11 cellular contexts compared by ENCODE assay signal in genomic region chr9:129485140-129485758, GRCh38.
DNase-seq lines count a peak whose midpoint lies in the region; ATAC-seq and TF ChIP-seq lines count a peak whose summit lies in the region.
"Had no signal": no experiment of that assay in that cellular context is flagged by ENCODE, and none has a peak within 500 bp of the region (broad histone marks: within the 10 kb centered on the region; RNA-seq: fewer than 3 reads in every experiment).

No MANE protein-coding gene starts in this region.

- no peak for TF ChIP-seq POLR2A in Peyer's patch (IDR thresholded peaks at IDR 0.05)

- H3K4me1 Mint-ChIP-seq in CD14-positive monocyte: peaks cover 49% of the 10 kb centered on the region

- TF ChIP-seq CTCF in CD14-positive monocyte (IDR thresholded peaks at IDR 0.05) (no peak), Peyer's patch (IDR thresholded peaks at IDR 0.05) (no peak), GM20000 (IDR thresholded peaks at IDR 0.05; ENCODE audit: extremely low read depth, missing control alignments) (no peak), omental fat pad (IDR thresholded peaks at IDR 0.05) (no peak)

- intact Hi-C loops in CD14-positive monocyte (cut with micrococcal nuclease) (loop anchor here in 1 of 2 donors (5.0 kb wide), 1 partner anchor 73 kb away; no protein-coding TSS in a partner anchor), posterior vena cava (cut with DNase I) (no loop called here)

- peaks cover 6 to 53% (median 26%) of the 10 kb centered on the region in 4 donors for H3K4me1 ChIP-seq in Peyer's patch

- peaks cover 5 to 9% of the 10 kb centered on the region in 2 donors for H3K36me3 Mint-ChIP-seq in CD14-positive monocyte

- H3K27me3 Mint-ChIP-seq in CD14-positive monocyte (ENCODE audit: low read depth in 3 of 3): peaks cover 6 to 17% (median 9%) of the 10 kb centered on the region in 3 donors

- H3K27ac ChIP-seq in Peyer's patch (peak overlapping the region; percentile 34 to 98 (median 90)), epithelial cell of prostate (peak overlapping the region; percentile 92)

- no peaks in the 10 kb centered on the region for H3K9me3 ChIP-seq in Peyer's patch

- H3K27ac Mint-ChIP-seq in CD14-positive monocyte: peak overlapping the region in 5 of 7 donors; percentile 1 to 100 (median 54)

- DNase-seq in CD14-positive monocyte (ENCODE audit: low spot score): no peak
- DNase-seq in Peyer's patch: no peak
- DNase-seq in epithelial cell of prostate (ENCODE audit: low read depth, low spot score): no peak
- DNase-seq in posterior vena cava (ENCODE audit: low spot score): peak; percentile 78
- DNase-seq in GM20000 (ENCODE audit: low spot score): no peak
- DNase-seq in omental fat pad (ENCODE audit: low spot score): no peak
- no peak for DNase-seq in SKM-1 treated with dmso at 0.1 percent for 144 hours (lab: John Stamatoyannopoulos, UW; ENCODE audit: unreplicated experiment)
- DNase-seq: KBM-7; NCI-H774; stimulated activated CD4-positive, alpha-beta T cell treated with anti-CD3 and anti-CD28 coated beads, Interleukin-15, amount 100 ng/mL, for 24 hours had no signal

- no peaks in the 10 kb centered on the region for H3K9me3 Mint-ChIP-seq in CD14-positive monocyte

- no peaks in the 10 kb centered on the region for H3K27me3 ChIP-seq in Peyer's patch

- peak overlapping the region in 1 of 2 donors; percentile 20 for H3K4me3 Mint-ChIP-seq in CD14-positive monocyte

- no peaks in the 10 kb centered on the region for H3K36me3 ChIP-seq in Peyer's patch

- ATAC-seq in omental fat pad (ENCODE audit: low FRiP score) (no peak), HG03439 (IDR thresholded peaks at IDR 0.05; ENCODE audit: unreplicated experiment) (no peak)

- no peak overlapping the region for H3K4me3 ChIP-seq in Peyer's patch
